Comparison of ENCODE assay signal across 8 cellular contexts in genomic region chr5:180071418-180072255, GRCh38. TPM values are rescaled to one million over a fixed set of nuclear protein-coding genes. Genes with fewer than 3 reads are reported as not detected.
DNase-seq lines count a peak whose midpoint lies in the region; ATAC-seq and TF ChIP-seq lines count a peak whose summit lies in the region.

TSS of gene RNF130 (minus strand) at chr5:180071759. CDS start at chr5:180071702, 57 bp downstream.

- H4K5ac ChIP-seq in IMR-90 (ENCODE audit: low read depth, low read length) = peak within 1 kb of the TSS; percentile 93

- H3K4me3 Mint-ChIP-seq in natural killer cell = peak within 1 kb of the TSS; percentile 90
- H3K4me3 Mint-ChIP-seq in stimulated activated memory B cell treated with anti-CD40 and anti-IgM and Interleukin-4, amounts not matched to agents 10 μg/mL and 1 μg/mL and 100 μg/mL, for 72 hours = peak within 1 kb of the TSS; percentile 90

- peak within 1 kb of the TSS; percentile 0; the same call in 1 of the 2 replicates for H3K14ac ChIP-seq in IMR-90 (replicated peaks; ENCODE audit: low read depth, low read length)

- BruUV-seq in IMR-90 (replicated peaks; lab: Mats Ljungman, UMichigan) = no TSS peak

- peak within 1 kb of the TSS; percentile 41; the same call in 1 of the 2 replicates for H2BK20ac ChIP-seq in IMR-90 (ENCODE audit: low read depth, low read length)

- H3K9me3 ChIP-seq in IMR-90 (ENCODE audit: control insufficient read depth, insufficient read depth, low read length) = peaks cover 3% of the 10 kb centered on the region; the same call in 1 of the 2 replicates

- H2AK5ac ChIP-seq in IMR-90 (ENCODE audit: low read depth, low read length) = peak within 1 kb of the TSS; percentile 86

- no peak; the same call in 1 of the 2 replicates for TF ChIP-seq CTCF in IMR-90 (conservative IDR thresholded peaks at IDR 0.05; ENCODE audit: low read depth, low read length)
- TF ChIP-seq CTCF in fibroblast of pulmonary artery (IDR thresholded peaks at IDR 0.05; ENCODE audit: low read length, missing control alignments) = no peak
- TF ChIP-seq CTCF in natural killer cell (IDR thresholded peaks at IDR 0.05) = no peak

- H4K20me1 ChIP-seq in IMR-90 (ENCODE audit: insufficient read depth, low read length) = peaks cover 11% of the 10 kb centered on the region; the same call in 1 of the 2 replicates

- H3K4me3 ChIP-seq in IMR-90 (ENCODE audit: insufficient read depth, low read depth, low read length) (peak within 1 kb of the TSS; percentile 93), fibroblast of pulmonary artery (replicated peaks; ENCODE audit: low read depth, low read length) (peak within 1 kb of the TSS; percentile 70)

- H3K4me2 ChIP-seq in IMR-90 (ENCODE audit: low read depth, low read length) = peak within 1 kb of the TSS; percentile 77

- peak; percentile 83 to 90 (median 89) for DNase-seq in NCI-H1417 (lab: John Stamatoyannopoulos, UW)
- DNase-seq in NCI-H1417 treated with DMSO at 0.1 percent for 48 hours (lab: John Stamatoyannopoulos, UW) = no peak
- peak; percentile 88 for DNase-seq in IMR-90
- peak; percentile 33 for DNase-seq in SIG-M5 (lab: John Stamatoyannopoulos, UW)
- DNase-seq in activated gamma-delta T cell (lab: John Stamatoyannopoulos, UW) = peak; percentile 78
- peak; percentile 95 for DNase-seq in fibroblast of pulmonary artery (ENCODE audit: low read depth)
- DNase-seq in natural killer cell = peak; percentile 87

- H3K27ac Mint-ChIP-seq in natural killer cell = peak within 1 kb of the TSS; percentile 68 to 82
- H3K27ac Mint-ChIP-seq in stimulated activated memory B cell treated with anti-CD40 and anti-IgM and Interleukin-4, amounts not matched to agents 10 μg/mL and 1 μg/mL and 100 μg/mL, for 72 hours = peak within 1 kb of the TSS; percentile 77

- ATAC-seq in IMR-90 (ENCODE audit: low read depth) (peak; percentile 85), natural killer cell (peak; percentile 81 to 91 (median 84))
- ATAC-seq in stimulated activated memory B cell treated with anti-CD40 and anti-IgM and Interleukin-4, amounts not matched to agents 10 μg/mL and 1 μg/mL and 100 μg/mL, for 72 hours = peak; percentile 87

- H3K27ac ChIP-seq in IMR-90 (ENCODE audit: insufficient read depth, low read length) = peak within 1 kb of the TSS; percentile 99

- peaks cover 8% of the 10 kb centered on the region for H3K4me1 ChIP-seq in IMR-90 (ENCODE audit: control insufficient read depth, insufficient read depth, low read length)

- peak within 1 kb of the TSS; percentile 97 for H2BK5ac ChIP-seq in IMR-90 (ENCODE audit: low read depth, low read length, poor library complexity, severe bottlenecking)

- H4K91ac ChIP-seq in IMR-90 (ENCODE audit: insufficient read depth, low read depth, low read length) = peak within 1 kb of the TSS; percentile 94

- H3K36me3 Mint-ChIP-seq in natural killer cell = no peaks in the 10 kb centered on the region
- H3K36me3 Mint-ChIP-seq in stimulated activated memory B cell treated with anti-CD40 and anti-IgM and Interleukin-4, amounts not matched to agents 10 μg/mL and 1 μg/mL and 100 μg/mL, for 72 hours = no peaks in the 10 kb centered on the region

- peak within 1 kb of the TSS; percentile 76 for H3K23ac ChIP-seq in IMR-90 (ENCODE audit: low read depth, low read length)

- H3K36me3 ChIP-seq in IMR-90 (ENCODE audit: control insufficient read depth, insufficient read depth, low read length) = no peaks in the 10 kb centered on the region

- H3K18ac ChIP-seq in IMR-90 (ENCODE audit: low read depth, low read length) = peak within 1 kb of the TSS; percentile 84

- peak; percentile 70 for TF ChIP-seq POLR2A in IMR-90 (IDR thresholded peaks at IDR 0.05; ENCODE audit: low read depth, low read length)

- in situ Hi-C loops in IMR-90 (cut with MboI; ENCODE audit: low sequenced_read_pairs) = no loop called here

- peaks cover 8% of the 10 kb centered on the region; the same call in 1 of the 2 replicates for H3K9me1 ChIP-seq in IMR-90 (ENCODE audit: insufficient read depth, low read length)

- peak within 1 kb of the TSS; percentile 92 for H3K9ac ChIP-seq in IMR-90 (ENCODE audit: low read depth, low read length)

- H3K79me1 ChIP-seq in IMR-90 (ENCODE audit: low read depth in 1 of 2, low read length in 2 of 2) = peaks cover 21 to 33% of the 10 kb centered on the region in 2 experiments

- peak within 1 kb of the TSS; percentile 94 for H3K4ac ChIP-seq in IMR-90 (ENCODE audit: low read depth, low read length)

- no peak for TF ChIP-seq RAD21 in IMR-90 (IDR thresholded peaks at IDR 0.05; ENCODE audit: low read length)

- peak within 1 kb of the TSS; percentile 99 for H2AFZ ChIP-seq in IMR-90 (replicated peaks; ENCODE audit: low read length, poor library complexity)

- 3% methylated on average over 22 of the region's 129 CpGs; no CpG with 5 or more reads in 1 of the 2 experiments for WGBS in IMR-90 (ENCODE audit: extremely low coverage in 2 of 2, insufficient read length in 1 of 2), 2 experiments

- peak within 1 kb of the TSS; percentile 42; the same call in 1 of the 2 replicates for H3K56ac ChIP-seq in IMR-90 (ENCODE audit: extremely low read depth, insufficient read depth, low read length)

- POLR2A ChIA-PET in IMR-90 (lab: Charles Lee; ENCODE audit: unreplicated experiment) = no interaction called here

- H2BK15ac ChIP-seq in IMR-90 (ENCODE audit: low read depth, low read length) = peak within 1 kb of the TSS; percentile 51; the same call in 1 of the 3 replicates

- peaks cover 30 to 41% of the 10 kb centered on the region in 2 donors for H3K4me1 Mint-ChIP-seq in natural killer cell
- H3K4me1 Mint-ChIP-seq in stimulated activated memory B cell treated with anti-CD40 and anti-IgM and Interleukin-4, amounts not matched to agents 10 μg/mL and 1 μg/mL and 100 μg/mL, for 72 hours = peaks cover 30% of the 10 kb centered on the region

- H3K27me3 ChIP-seq in IMR-90 (ENCODE audit: control insufficient read depth, insufficient read depth, low read length) = no peaks in the 10 kb centered on the region

- peaks cover 12 to 21% of the 10 kb centered on the region in 2 donors for H3K27me3 Mint-ChIP-seq in natural killer cell (ENCODE audit: low read depth in 2 of 2)
- H3K27me3 Mint-ChIP-seq in stimulated activated memory B cell treated with anti-CD40 and anti-IgM and Interleukin-4, amounts not matched to agents 10 μg/mL and 1 μg/mL and 100 μg/mL, for 72 hours = no peaks in the 10 kb centered on the region

- intact Hi-C loops in IMR-90 (cut with micrococcal nuclease) (loop anchor here (5.0 kb wide), 1 partner anchor 164 kb away; the partner anchor contains the start of gene TBC1D9B), natural killer cell (cut with micrococcal nuclease) (loop anchor here (1.0 to 5.0 kb wide), 3 partner anchors 14 to 519 kb away; partner anchors contain the start of gene RUFY1)

- peak within 1 kb of the TSS; percentile 86 for H2BK120ac ChIP-seq in IMR-90 (ENCODE audit: low read depth, low read length)

- dilution Hi-C loops in IMR-90 (cut with HindIII; ENCODE audit: low sequenced_read_pairs, unreplicated experiment) = no loop called here

- H3K9me3 Mint-ChIP-seq in natural killer cell = no peaks in the 10 kb centered on the region
- H3K9me3 Mint-ChIP-seq in stimulated activated memory B cell treated with anti-CD40 and anti-IgM and Interleukin-4, amounts not matched to agents 10 μg/mL and 1 μg/mL and 100 μg/mL, for 72 hours = no peaks in the 10 kb centered on the region

- H2AK9ac ChIP-seq in IMR-90 (replicated peaks; ENCODE audit: low read depth, low read length, poor library complexity) = peak within 1 kb of the TSS; percentile 98

- peak within 1 kb of the TSS; percentile 59 to 90 for H4K8ac ChIP-seq in IMR-90 (ENCODE audit: low read depth in 2 of 2, low read length in 2 of 2)

- CTCF ChIA-PET in IMR-90 (lab: Yijun Ruan, JAX) = no interaction called here

TF ChIP-seq in IMR-90, 13 proteins besides CTCF, POLR2A, EP300 and RAD21:
- TF ChIP-seq MXI1 (IDR thresholded peaks at IDR 0.05; ENCODE audit: borderline replicate concordance, low read depth, low read length) = 0 out of 2 replicates have a peak, but pooled peaks have one; percentile 24
- no peak for TF ChIP-seq SMC3 (IDR thresholded peaks at IDR 0.05; ENCODE audit: low read depth, low read length)
- peak; percentile 76; the same call in 1 of the 2 replicates for TF ChIP-seq MAZ (IDR thresholded peaks at IDR 0.05; ENCODE audit: borderline replicate concordance, low read depth, low read length)
- TF ChIP-seq BHLHE40 (IDR thresholded peaks at IDR 0.05; ENCODE audit: low read depth, low read length) = peak; percentile 87
- TF ChIP-seq RCOR1 (IDR thresholded peaks at IDR 0.05; ENCODE audit: insufficient replicate concordance, low read length) = peak; percentile 32
- TF ChIP-seq MAFK (IDR thresholded peaks at IDR 0.05; ENCODE audit: low read depth, low read length) = no peak
TF ChIP-seq in IMR-90: peak in this region for 4.

RNA-seq across cellular contexts. Expression of gene RNF130, which starts in this region (rescaled TPM):
- 12.5 and 12.9 TPM in 2 replicates for total RNA-seq in IMR-90 (2012; rRNA removed)
- polyA plus RNA-seq in IMR-90 (2012; rRNA removed) = 18.5 and 21.7 TPM in 2 replicates
- 13.6 and 14.2 TPM in 2 replicates for polyA plus RNA-seq in IMR-90 (2012; cell fraction: cytosol; rRNA removed)
- 6.1 and 22.1 TPM in 2 replicates for polyA plus RNA-seq in IMR-90 (2012; cell fraction: nucleus; rRNA removed; ENCODE audit: low replicate concordance)
- 10 to 100 TPM; 24.4 to 35.0 (median 25.5) TPM for total RNA-seq in natural killer cell
